ENCODE assay signal across 21 cellular contexts in genomic region chr1:214327519-214327918, GRCh38. TPM values are rescaled to one million over a fixed set of nuclear protein-coding genes. Genes with fewer than 3 reads are reported as not detected.
DNase-seq lines count a peak whose midpoint lies in the region; ATAC-seq, FAIRE-seq and TF ChIP-seq lines count a peak whose summit lies in the region.
"Had no signal": no experiment of that assay in that cellular context is flagged by ENCODE, and none has a peak within 500 bp of the region (broad histone marks: within the 10 kb centered on the region; RNA-seq: fewer than 3 reads in every experiment).

No MANE protein-coding gene starts in this region.

- H3K4me2 ChIP-seq in BLaER1 treated with 17β-estradiol and CSF1 and Interleukin-3, amounts not matched to agents 10 nM and 100 nM, result peak overlapping the region in 10 of 11 experiments; percentile 1 to 44 (median 18); a peak in 11 of 22 replicates
- H3K4me2 ChIP-seq in endothelial cell of umbilical vein (ENCODE audit: insufficient read depth, low read length), result no peak overlapping the region
- H3K4me2 ChIP-seq: smooth muscle cell had no signal

- intact Hi-C loops in endothelial cell of umbilical vein (cut with micrococcal nuclease), result no loop called here

- BruUV-seq in endothelial cell of umbilical vein (replicated peaks; lab: Mats Ljungman, UMichigan), result no TSS peak

- CTCF ChIA-PET in T-cell (lab: Charles Lee) (interaction anchor here (1.0 to 12.8 kb wide), 10 partner anchors 9 to 113 kb away, joined by 3 to 248 read pairs (median 14); no protein-coding TSS in a partner anchor), endothelial cell of umbilical vein (lab: Charles Lee) (interaction anchor here (0.7 to 11.6 kb wide), 20 partner anchors 8 to 1206 kb away, joined by 3 to 671 read pairs (median 12); no protein-coding TSS in a partner anchor)

- no peaks in the 10 kb centered on the region for H3K4me1 ChIP-seq in BE2C
- peaks cover 13 to 21% (median 18%) of the 10 kb centered on the region in 10 experiments; a peak in 18 of 20 replicates for H3K4me1 ChIP-seq in BLaER1 treated with 17β-estradiol and CSF1 and Interleukin-3, amounts not matched to agents 10 nM and 100 nM
- peaks cover 9% of the 10 kb centered on the region for H3K4me1 ChIP-seq in endothelial cell of umbilical vein (ENCODE audit: control insufficient read depth, extremely low read depth, insufficient read depth, low read length)

- H3K9me3 Mint-ChIP-seq in T-cell (no peaks in the 10 kb centered on the region), type B pancreatic cell (no peaks in the 10 kb centered on the region)
- H3K9me3 Mint-ChIP-seq: activated CD4-positive, alpha-beta T cell treated with anti-CD3 and anti-CD28 coated beads, Interleukin-2, amount 10 ng/mL, durations not matched to agents 24 days and 14 days; brain; dendritic cell treated with granulocyte-macrophage colony-stimulating factor and Interleukin-4, amounts not matched to agents 40 ng/mL and 50 ng/mL, for 4 days; neural crest cell had no signal

- POLR2A ChIA-PET in T-cell (lab: Charles Lee), result no interaction called here
- POLR2A ChIA-PET in endothelial cell of umbilical vein (lab: Charles Lee), result no interaction called here

- H3K9me3 ChIP-seq in BE2C (no peaks in the 10 kb centered on the region), endothelial cell of umbilical vein (replicated peaks; ENCODE audit: control insufficient read depth, insufficient read depth, low read length) (no peaks in the 10 kb centered on the region)
- no peaks in the 10 kb centered on the region for H3K9me3 ChIP-seq in BLaER1 treated with 17β-estradiol and CSF1 and Interleukin-3, amounts not matched to agents 10 nM and 100 nM (replicated peaks in 1 of 11)

- H3K27me3 Mint-ChIP-seq in T-cell (no peaks in the 10 kb centered on the region), type B pancreatic cell (no peaks in the 10 kb centered on the region)
- H3K27me3 Mint-ChIP-seq: activated CD4-positive, alpha-beta T cell treated with anti-CD3 and anti-CD28 coated beads, Interleukin-2, amount 10 ng/mL, durations not matched to agents 24 days and 14 days; activated naive CD8-positive, alpha-beta T cell; dendritic cell treated with granulocyte-macrophage colony-stimulating factor and Interleukin-4, amounts not matched to agents 40 ng/mL and 50 ng/mL, for 4 days had no signal

- DNase-seq in BE2C (peak; percentile 37), T-cell (no peak), endothelial cell of umbilical vein (ENCODE audit: low read depth, low spot score) (peak; percentile 29), nucleus accumbens (lab: John Stamatoyannopoulos, UW) (no peak), NCI-H524 treated with DMSO at 0.1 percent for 48 hours (lab: John Stamatoyannopoulos, UW) (no peak), type B pancreatic cell (ENCODE audit: extremely low spot score, unreplicated experiment) (no peak), NCI-H1105 treated with DMSO at 0.1 percent for 48 hours (lab: John Stamatoyannopoulos, UW) (no peak)
- DNase-seq: activated CD4-positive, alpha-beta T cell treated with anti-CD3 and anti-CD28 coated beads, Interleukin-2, amount 10 ng/mL, durations not matched to agents 24 days and 14 days; foreskin melanocyte; NCI-H1417 treated with DMSO at 0.1 percent for 48 hours; NCI-H526 treated with DMSO at 0.1 percent for 48 hours; stimulated activated CD4-positive, alpha-beta T cell treated with anti-CD3 and anti-CD28 coated beads, Interleukin-4, amount 100 ng/mL, for 24 hours had no signal

- H3K27ac Mint-ChIP-seq in T-cell, result peak overlapping the region; percentile 56 to 77
- H3K27ac Mint-ChIP-seq in type B pancreatic cell, result no peak overlapping the region
- H3K27ac Mint-ChIP-seq: activated CD4-positive, alpha-beta T cell treated with anti-CD3 and anti-CD28 coated beads, Interleukin-2, amount 10 ng/mL, durations not matched to agents 24 days and 14 days; brain; dendritic cell treated with granulocyte-macrophage colony-stimulating factor and Interleukin-4, amounts not matched to agents 40 ng/mL and 50 ng/mL, for 4 days had no signal

- peaks cover 0 to 18% (median 0%) of the 10 kb centered on the region in 11 experiments; a peak in 2 of 22 replicates for H4K20me1 ChIP-seq in BLaER1 treated with 17β-estradiol and CSF1 and Interleukin-3, amounts not matched to agents 10 nM and 100 nM
- no peaks in the 10 kb centered on the region for H4K20me1 ChIP-seq in endothelial cell of umbilical vein (replicated peaks; ENCODE audit: control insufficient read depth, extremely low read depth, insufficient read depth, low read length)

- H3K36me3 Mint-ChIP-seq in T-cell, result peaks cover 40% of the 10 kb centered on the region
- H3K36me3 Mint-ChIP-seq in type B pancreatic cell, result peaks cover 3% of the 10 kb centered on the region

- H3K4me3 Mint-ChIP-seq in T-cell (no peak overlapping the region), type B pancreatic cell (no peak overlapping the region)
- H3K4me3 Mint-ChIP-seq: activated CD4-positive, alpha-beta T cell treated with anti-CD3 and anti-CD28 coated beads, Interleukin-2, amount 10 ng/mL, durations not matched to agents 24 days and 14 days; activated naive CD8-positive, alpha-beta T cell; brain; dendritic cell treated with granulocyte-macrophage colony-stimulating factor and Interleukin-4, amounts not matched to agents 40 ng/mL and 50 ng/mL, for 4 days; neural crest cell had no signal

- TF ChIP-seq POLR2A in endothelial cell of umbilical vein (IDR thresholded peaks at IDR 0.05; ENCODE audit: low read depth, low read length), result no peak

- H2AFZ ChIP-seq in endothelial cell of umbilical vein (ENCODE audit: low read depth, low read length), result no peak overlapping the region

- dilution Hi-C loops in endothelial cell of umbilical vein (cut with MboI; ENCODE audit: extremely low pct_ligation_motif_present, low sequenced_read_pairs), result loop anchor here (25.0 kb wide), 1 partner anchor 260 kb away; no protein-coding TSS in a partner anchor

- no peaks in the 10 kb centered on the region for H3K27me3 ChIP-seq in BE2C
- no peaks in the 10 kb centered on the region for H3K27me3 ChIP-seq in BLaER1 treated with 17β-estradiol and CSF1 and Interleukin-3, amounts not matched to agents 10 nM and 100 nM
- H3K27me3 ChIP-seq in endothelial cell of umbilical vein (ENCODE audit: control insufficient read depth in 2 of 2, insufficient read depth in 2 of 2, low read length in 2 of 2), result no peaks in the 10 kb centered on the region

- H3K9ac ChIP-seq in BLaER1 treated with 17β-estradiol and CSF1 and Interleukin-3, amounts not matched to agents 10 nM and 100 nM, result peak overlapping the region in 1 of 11 experiments; percentile 16; a peak in 1 of 22 replicates
- no peak overlapping the region for H3K9ac ChIP-seq in endothelial cell of umbilical vein (replicated peaks; ENCODE audit: extremely low read depth, insufficient read depth, low read length)

- no peaks in the 10 kb centered on the region for H3K79me2 ChIP-seq in endothelial cell of umbilical vein (ENCODE audit: control insufficient read depth, insufficient read depth, low read length)

- peak; percentile 61 for FAIRE-seq in endothelial cell of umbilical vein (lab: Jason Lieb, UNC)
- FAIRE-seq: GM18507, HTR-8/SVneo, RCC 7860 had no signal

- H3K36me3 ChIP-seq in BE2C (no peaks in the 10 kb centered on the region), endothelial cell of umbilical vein (ENCODE audit: control insufficient read depth in 2 of 2, extremely low read depth in 1 of 2, insufficient read depth in 2 of 2, low read length in 2 of 2) (no peaks in the 10 kb centered on the region)
- H3K36me3 ChIP-seq in BLaER1 treated with 17β-estradiol and CSF1 and Interleukin-3, amounts not matched to agents 10 nM and 100 nM, result peaks cover 7 to 59% (median 29%) of the 10 kb centered on the region in 11 experiments; a peak in 19 of 22 replicates

- ATAC-seq in T-cell (replicated peaks in 1 of 4), result no peak

- peaks cover 0 to 6% (median 4%) of the 10 kb centered on the region in 3 donors for H3K4me1 Mint-ChIP-seq in T-cell
- peaks cover 14% of the 10 kb centered on the region for H3K4me1 Mint-ChIP-seq in type B pancreatic cell (ENCODE audit: unreplicated experiment)
- H3K4me1 Mint-ChIP-seq: brain had no signal

- TF ChIP-seq CTCF in BE2C (IDR thresholded peaks at IDR 0.05; ENCODE audit: low read depth, low read length) (no peak), endothelial cell of umbilical vein (IDR thresholded peaks at IDR 0.05; ENCODE audit: extremely low read depth in 1 of 2, insufficient read depth in 1 of 2, low read depth in 1 of 2, low read length in 2 of 2) (no peak), type B pancreatic cell (conservative IDR thresholded peaks at IDR 0.05) (no peak)

- H3K4me3 ChIP-seq in BE2C (ENCODE audit: low read depth, low read length) (no peak overlapping the region), endothelial cell of umbilical vein (replicated peaks in 1 of 3; ENCODE audit: insufficient read depth in 1 of 3, low read depth in 1 of 3, low read length in 3 of 3) (no peak overlapping the region)
- no peak overlapping the region for H3K4me3 ChIP-seq in BLaER1 treated with 17β-estradiol and CSF1 and Interleukin-3, amounts not matched to agents 10 nM and 100 nM
- H3K4me3 ChIP-seq: smooth muscle cell had no signal

- no peaks in the 10 kb centered on the region for H3K9me1 ChIP-seq in endothelial cell of umbilical vein (replicated peaks; ENCODE audit: control insufficient read depth, extremely low read depth, insufficient read depth, low read length)

- H3K27ac ChIP-seq in BLaER1 treated with 17β-estradiol and CSF1 and Interleukin-3, amounts not matched to agents 10 nM and 100 nM, result no peak overlapping the region
- no peak overlapping the region for H3K27ac ChIP-seq in endothelial cell of umbilical vein (ENCODE audit: insufficient read depth, low read depth, low read length)

TF ChIP-seq in endothelial cell of umbilical vein, 7 proteins besides CTCF, POLR2A, EP300 and RAD21 (continues in another document):
- TF ChIP-seq MAX (IDR thresholded peaks at IDR 0.05; ENCODE audit: insufficient read depth, insufficient read length) (no peak), FOS (IDR thresholded peaks at IDR 0.05; ENCODE audit: borderline replicate concordance, insufficient read depth, low read length) (peak; percentile 56)

RNA-seq across cellular contexts. Expression of gene SMYD2, which starts 46.6 kb away (rescaled TPM):
- polyA plus RNA-seq in BE2C (2012; ENCODE audit: insufficient read depth, insufficient read length, low read depth), result 16.5 TPM
- total RNA-seq in T-cell (10 to 100 TPM; 27.3 to 35.2 (median 34.4) TPM), endothelial cell of umbilical vein (20.9 and 22.0 TPM in 2 replicates), type B pancreatic cell (ENCODE audit: low replicate concordance) (24.8 and 35.5 TPM in 2 replicates)
- polyA plus RNA-seq in endothelial cell of umbilical vein, result 6.6 and 8.0 TPM in 2 replicates
- polyA plus RNA-seq in endothelial cell of umbilical vein (2011; cell fraction: cytosol; rRNA removed), result 14.7 and 15.5 TPM in 2 replicates
- polyA plus RNA-seq in endothelial cell of umbilical vein (2011; cell fraction: nucleus; rRNA removed), result 19.1 and 21.5 TPM in 2 replicates
- 10.6 and 22.1 TPM in 2 replicates for polyA plus RNA-seq in endothelial cell of umbilical vein (2012)
- polyA minus RNA-seq in endothelial cell of umbilical vein, result 7.0 and 11.0 TPM in 2 replicates
- polyA minus RNA-seq in endothelial cell of umbilical vein (2011; cell fraction: cytosol; rRNA and poly(A)+ RNA removed), result 18.8 TPM
- polyA minus RNA-seq in endothelial cell of umbilical vein (2011; cell fraction: nucleus; rRNA and poly(A)+ RNA removed), result 5.0 and 7.5 TPM in 2 replicates

Comparison
In these comparisons a context has a peak if more than half of its experiments do, and no peak if none do; other contexts are left out.
1. DNase-seq: peak in BE2C (single experiment) and endothelial cell of umbilical vein (single experiment); none in T-cell (0 of 34), nucleus accumbens (0 of 56), NCI-H524 treated with DMSO at 0.1 percent for 48 hours (single experiment), type B pancreatic cell (single experiment) and NCI-H1105 treated with DMSO at 0.1 percent for 48 hours (single experiment).